ENCODE assay signal across 8 cellular contexts in the genomic region with DNA sequence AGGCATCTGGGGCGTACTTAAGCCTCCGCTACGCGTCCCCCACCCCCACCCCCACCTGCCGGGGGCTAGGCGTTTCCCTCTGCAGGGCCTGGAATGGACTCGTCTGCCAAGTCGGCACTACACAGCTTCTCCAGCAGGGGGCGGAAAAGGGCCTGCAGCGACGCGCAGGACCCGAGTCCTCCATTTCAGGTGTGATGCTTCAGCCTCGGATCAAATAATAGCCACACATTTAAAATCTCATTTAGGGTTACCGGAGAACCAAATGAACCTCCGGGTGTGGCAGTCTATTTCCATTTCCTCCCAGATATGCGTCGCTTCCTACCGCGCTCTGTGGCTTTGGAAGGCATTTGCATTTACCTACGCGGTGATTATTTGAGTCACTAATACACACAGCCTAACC. TPM values are rescaled to one million over a fixed set of nuclear protein-coding genes. Genes with fewer than 3 reads are reported as not detected.
DNase-seq lines count a peak whose midpoint lies in the region; ATAC-seq and TF ChIP-seq lines count a peak whose summit lies in the region.

No MANE protein-coding gene starts in this region.

- H3K27ac Mint-ChIP-seq in naive thymus-derived CD4-positive, alpha-beta T cell: peak overlapping the region in 4 of 9 donors; percentile 56 to 74 (median 58)

- H3K36me3 Mint-ChIP-seq in naive thymus-derived CD4-positive, alpha-beta T cell: no peaks in the 10 kb centered on the region

- H3K27me3 ChIP-seq in naive thymus-derived CD4-positive, alpha-beta T cell (ENCODE audit: control insufficient read depth in 2 of 2, insufficient read depth in 2 of 2, low read length in 2 of 2): no peaks in the 10 kb centered on the region
- no peaks in the 10 kb centered on the region for H3K27me3 ChIP-seq in thoracic aorta (replicated peaks; ENCODE audit: insufficient read depth)

- H3K27me3 Mint-ChIP-seq in naive thymus-derived CD4-positive, alpha-beta T cell: peaks cover 5 to 24% (median 13%) of the 10 kb centered on the region in 5 donors

- H3K4me1 ChIP-seq in naive thymus-derived CD4-positive, alpha-beta T cell (ENCODE audit: control insufficient read depth in 2 of 2, insufficient read depth in 2 of 2, low read length in 2 of 2): no peaks in the 10 kb centered on the region
- peaks cover 0 to 9% of the 10 kb centered on the region in 2 donors for H3K4me1 ChIP-seq in thoracic aorta (ENCODE audit: control insufficient read depth in 1 of 2, low read depth in 2 of 2)

- no peaks in the 10 kb centered on the region for H3K36me3 ChIP-seq in naive thymus-derived CD4-positive, alpha-beta T cell (ENCODE audit: control insufficient read depth in 2 of 3, insufficient read depth in 3 of 3, low read length in 3 of 3)
- H3K36me3 ChIP-seq in thoracic aorta: no peaks in the 10 kb centered on the region

- TF ChIP-seq CTCF in LNCAP (IDR thresholded peaks at IDR 0.05) (peak; percentile 68), thoracic aorta (IDR thresholded peaks at IDR 0.05) (peak; percentile 66)

- peaks cover 0 to 2% (median 0%) of the 10 kb centered on the region in 11 donors for H3K9me3 Mint-ChIP-seq in naive thymus-derived CD4-positive, alpha-beta T cell

- peak overlapping the region; percentile 23 to 70 (median 50) for H3K4me3 Mint-ChIP-seq in naive thymus-derived CD4-positive, alpha-beta T cell

- POLR2A ChIA-PET in naive thymus-derived CD4-positive, alpha-beta T cell (lab: Charles Lee): no interaction called here

- ATAC-seq in GM21717 (IDR thresholded peaks at IDR 0.05; ENCODE audit: unreplicated experiment) (peak; percentile 78), thoracic aorta (ENCODE audit: insufficient number of reproducible peaks, low FRiP score, low read depth) (no peak)
- peak; percentile 81 for ATAC-seq in naive thymus-derived CD4-positive, alpha-beta T cell

- no peaks in the 10 kb centered on the region for H3K9me3 ChIP-seq in naive thymus-derived CD4-positive, alpha-beta T cell (ENCODE audit: control insufficient read depth in 2 of 3, low read length in 3 of 3)
- no peaks in the 10 kb centered on the region for H3K9me3 ChIP-seq in thoracic aorta

- DNase-seq in GM03348 (ENCODE audit: low spot score): peak; percentile 14
- peak; percentile 33 to 34 for DNase-seq in activated CD4-positive, alpha-beta T cell treated with anti-CD3 and anti-CD28 coated beads, Interleukin-2, amount 50 U/mL, for 24 hours (ENCODE audit: low read depth in 1 of 2, low spot score in 1 of 2)
- DNase-seq in effector CD4-positive, alpha-beta T cell: peak; percentile 59
- peak; percentile 28 to 63 (median 51) for DNase-seq in naive thymus-derived CD4-positive, alpha-beta T cell
- no peak for DNase-seq in thoracic aorta (ENCODE audit: low spot score)
- DNase-seq in cerebellum (ENCODE audit: low spot score): no peak

- CTCF ChIA-PET in naive thymus-derived CD4-positive, alpha-beta T cell (lab: Charles Lee): interaction anchor here (0.6 to 1.9 kb wide), 2 partner anchors 11 to 107 kb away, joined by 3 to 5 read pairs; no protein-coding TSS in a partner anchor

- H3K27ac ChIP-seq in naive thymus-derived CD4-positive, alpha-beta T cell (ENCODE audit: low read depth, low read length): no peak overlapping the region
- peak overlapping the region in 1 of 2 donors; percentile 63 for H3K27ac ChIP-seq in thoracic aorta

- H3K4me3 ChIP-seq in naive thymus-derived CD4-positive, alpha-beta T cell (ENCODE audit: low read length): no peak overlapping the region
- no peak overlapping the region for H3K4me3 ChIP-seq in thoracic aorta

- intact Hi-C loops in naive thymus-derived CD4-positive, alpha-beta T cell (cut with micrococcal nuclease): loop anchor here (1.0 to 10.0 kb wide), 4 partner anchors 145 to 1746 kb away; partner anchors contain the start of genes AMOT (in 1 of the 2) and TMEM164 (in 1 of the 2)

- H3K4me1 Mint-ChIP-seq in naive thymus-derived CD4-positive, alpha-beta T cell: peaks cover 13 to 24% (median 15%) of the 10 kb centered on the region in 7 donors

RNA-seq across cellular contexts. Expression of gene PAK3, which starts 2.9 kb away (rescaled TPM):
- under 1 TPM in 4 of 5 experiments, not detected in 1; 0.12 to 0.90 (median 0.73) TPM for total RNA-seq in naive thymus-derived CD4-positive, alpha-beta T cell
- polyA plus RNA-seq in naive thymus-derived CD4-positive, alpha-beta T cell: under 1 TPM in 1 of 2 donors, not detected in 1; 0.20 TPM
- 10 to 100 TPM in 1 of 2 donors, 1 to 10 TPM in 1; 7.1 to 11.6 TPM for total RNA-seq in thoracic aorta
- 63.2 TPM for total RNA-seq in cerebellum

Comparison
In these comparisons a context has a peak if more than half of its experiments do, and no peak if none do; other contexts are left out.
1. DNase-seq: peak in GM03348 (single experiment), activated CD4-positive, alpha-beta T cell treated with anti-CD3 and anti-CD28 coated beads, Interleukin-2, amount 50 U/mL, for 24 hours (2 of 2), effector CD4-positive, alpha-beta T cell (single experiment) and naive thymus-derived CD4-positive, alpha-beta T cell (9 of 9); none in thoracic aorta (single experiment) and cerebellum (single experiment).
2. RNA of gene PAK3, which starts 2.9 kb away (total RNA-seq): 63.2 TPM in cerebellum (single experiment) and 7.1 to 11.6 TPM in thoracic aorta; 0.12 to 0.90 TPM in naive thymus-derived CD4-positive, alpha-beta T cell; every median in the first group is over 4 times any median in the second.